In the genomic region with DNA sequence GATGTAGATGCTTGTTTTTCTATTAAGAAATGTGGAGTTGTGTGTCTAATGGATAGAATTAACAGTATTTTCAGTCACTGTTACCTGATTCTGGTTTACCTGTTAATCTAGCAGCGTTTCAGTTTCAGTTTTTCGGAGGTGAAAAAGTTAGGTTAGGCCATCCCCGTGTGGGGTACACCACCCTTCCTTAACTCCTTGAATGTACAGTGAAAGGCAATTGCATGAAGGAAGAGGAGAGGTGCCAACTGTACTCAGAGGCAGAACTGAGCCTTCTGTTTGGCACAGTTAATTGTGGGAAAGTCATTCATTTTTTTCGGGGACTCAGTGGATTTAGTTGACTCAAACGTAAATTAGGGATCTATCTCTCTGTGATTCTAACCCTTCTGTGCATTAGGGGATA, we compare ENCODE assay signal across 18 cellular contexts. TPM values are rescaled to one million over a fixed set of nuclear protein-coding genes. Genes with fewer than 3 reads are reported as not detected.
A peak's percentile ranks its signal among the peaks of the same experiment; 100 is the strongest.
DNase-seq lines count a peak whose midpoint lies in the region; ATAC-seq and TF ChIP-seq lines count a peak whose summit lies in the region.
"Had no signal": no experiment of that assay in that cellular context is flagged by ENCODE, and none has a peak within 500 bp of the region (broad histone marks: within the 10 kb centered on the region; RNA-seq: fewer than 3 reads in every experiment).

No MANE protein-coding gene starts in this region.

- H3K27me3 Mint-ChIP-seq in T-helper 17 cell, result no peaks in the 10 kb centered on the region
- H3K27me3 Mint-ChIP-seq: naive thymus-derived CD8-positive, alpha-beta T cell; progenitor cell of endocrine pancreas had no signal

- no peaks in the 10 kb centered on the region for H3K27me3 ChIP-seq in left ventricle myocardium inferior (ENCODE audit: low read depth)
- no peaks in the 10 kb centered on the region for H3K27me3 ChIP-seq in heart left ventricle
- no peaks in the 10 kb centered on the region for H3K27me3 ChIP-seq in testis

- 55 to 77% (median 63%) methylated on average over 5 of the region's 5 CpGs for whole genome bisulfite sequencing in heart left ventricle, 4 donors
- WGBS in testis, 2 donors, result 78 to 83% methylated on average over 5 of the region's 5 CpGs

- peak overlapping the region; percentile 41 for H3K4me3 Mint-ChIP-seq in T-helper 17 cell
- H3K4me3 Mint-ChIP-seq: activated naive CD4-positive, alpha-beta T cell treated with anti-CD3 and anti-CD28 coated beads for 36 hours; naive thymus-derived CD8-positive, alpha-beta T cell had no signal

- no peaks in the 10 kb centered on the region for H3K36me3 Mint-ChIP-seq in T-helper 17 cell (ENCODE audit: low read depth)

- no peak for DNase-seq in left ventricle myocardium inferior
- no peak for DNase-seq in heart left ventricle
- no peak for DNase-seq in T-helper 17 cell
- no peak for DNase-seq in mucosa of descending colon
- no peak for DNase-seq in testis
- no peak for DNase-seq in NCI-H128 (lab: John Stamatoyannopoulos, UW; ENCODE audit: unreplicated experiment)
- DNase-seq: activated naive CD4-positive, alpha-beta T cell treated with anti-CD3 and anti-CD28 coated beads for 36 hours; activated T-cell treated with anti-CD3 and anti-CD28 coated beads for 4 hours; naive thymus-derived CD8-positive, alpha-beta T cell; NCI-H1105; NCI-H2171; NCI-H774; trophoblast cell had no signal

- H3K9me3 ChIP-seq in left ventricle myocardium inferior (replicated peaks) (peaks cover 3% of the 10 kb centered on the region), heart left ventricle (peaks cover 0 to 4% (median 0%) of the 10 kb centered on the region in 12 donors), T-helper 17 cell (ENCODE audit: control insufficient read depth, low read length, poor library complexity, severe bottlenecking) (no peaks in the 10 kb centered on the region), mucosa of descending colon (no peaks in the 10 kb centered on the region), testis (no peaks in the 10 kb centered on the region)
- H3K9me3 ChIP-seq: HAP-1 had no signal

- TF ChIP-seq CTCF in left ventricle myocardium inferior (IDR thresholded peaks at IDR 0.05; ENCODE audit: borderline replicate concordance) (no peak), heart left ventricle (IDR thresholded peaks at IDR 0.05) (no peak), mucosa of descending colon (IDR thresholded peaks at IDR 0.05) (no peak), testis (IDR thresholded peaks at IDR 0.05) (no peak)

- H3K4me1 Mint-ChIP-seq in T-helper 17 cell, result peaks cover 20% of the 10 kb centered on the region

- no peak for ATAC-seq in heart left ventricle
- ATAC-seq in T-helper 17 cell, result no peak
- ATAC-seq in mucosa of descending colon, result peak; percentile 14
- ATAC-seq in HG02870 (IDR thresholded peaks at IDR 0.05; ENCODE audit: unreplicated experiment), result no peak
- ATAC-seq in GM19324 (IDR thresholded peaks at IDR 0.05; ENCODE audit: low FRiP score, unreplicated experiment), result no peak
- ATAC-seq: K562; naive thymus-derived CD8-positive, alpha-beta T cell had no signal

- H3K27ac ChIP-seq in left ventricle myocardium inferior (replicated peaks) (peak overlapping the region; percentile 60), heart left ventricle (peak overlapping the region in 4 of 12 donors; percentile 3 to 68 (median 51)), testis (no peak overlapping the region)

- peaks cover 47% of the 10 kb centered on the region for H3K4me1 ChIP-seq in left ventricle myocardium inferior
- H3K4me1 ChIP-seq in heart left ventricle, result peaks cover 0 to 41% (median 35%) of the 10 kb centered on the region in 12 donors
- H3K4me1 ChIP-seq in mucosa of descending colon (ENCODE audit: low read depth), result no peaks in the 10 kb centered on the region
- H3K4me1 ChIP-seq in testis, result peaks cover 9% of the 10 kb centered on the region

- intact Hi-C loops in left ventricle myocardium inferior (cut with micrococcal nuclease) (no loop called here), heart left ventricle (cut with DNase I) (loop anchor here in 8 of 10 donors (5.0 to 10.0 kb wide), 6 partner anchors 79 to 534 kb away; partner anchors contain the start of gene GLCCI1 (in 1 of the 8)), mucosa of descending colon (cut with DNase I, micrococcal nuclease) (loop anchor here (5.0 to 10.0 kb wide), 3 partner anchors 79 to 532 kb away; no protein-coding TSS in a partner anchor), testis (cut with DNase I; ENCODE audit: low total_unique reads) (no loop called here)

- H3K36me3 ChIP-seq in left ventricle myocardium inferior (no peaks in the 10 kb centered on the region), heart left ventricle (no peaks in the 10 kb centered on the region), mucosa of descending colon (ENCODE audit: low read depth) (no peaks in the 10 kb centered on the region), testis (ENCODE audit: low read depth, missing control alignments) (no peaks in the 10 kb centered on the region)
- H3K36me3 ChIP-seq: HAP-1 had no signal

- H3K4me3 ChIP-seq in left ventricle myocardium inferior (peak overlapping the region; percentile 11), heart left ventricle (no peak overlapping the region), mucosa of descending colon (no peak overlapping the region), testis (no peak overlapping the region)
- H3K4me3 ChIP-seq: HAP-1, K562 had no signal

- H3K27ac Mint-ChIP-seq in T-helper 17 cell, result peak overlapping the region; percentile 3
- H3K27ac Mint-ChIP-seq: activated naive CD4-positive, alpha-beta T cell treated with anti-CD3 and anti-CD28 coated beads for 36 hours; progenitor cell of endocrine pancreas had no signal

- TF ChIP-seq POLR2A in heart left ventricle (IDR thresholded peaks at IDR 0.05) (no peak), testis (IDR thresholded peaks at IDR 0.05) (no peak)

RNA-seq across cellular contexts. Expression of gene RPA3, which starts 35.6 kb away (rescaled TPM):
- 21.1 TPM for total RNA-seq in left ventricle myocardium inferior
- 10 to 100 TPM; 19.4 to 30.9 (median 27.0) TPM for total RNA-seq in heart left ventricle
- polyA plus RNA-seq in heart left ventricle, result 10 to 100 TPM; 21.1 to 21.4 TPM
- 10 to 100 TPM; 27.0 to 34.9 TPM for total RNA-seq in T-helper 17 cell
- total RNA-seq in mucosa of descending colon, result 10 to 100 TPM; 23.2 to 38.4 (median 28.7) TPM
- total RNA-seq in testis, result 10 to 100 TPM; 25.8 to 40.6 TPM
- 48.7 TPM for polyA plus RNA-seq in testis (ENCODE audit: insufficient read depth, low read depth, low replicate concordance)

RNA-seq across cellular contexts. Expression of gene UMAD1, which starts 42.3 kb away (rescaled TPM):
- 16.4 TPM for total RNA-seq in left ventricle myocardium inferior
- 10 to 100 TPM; 10.1 to 19.7 (median 15.6) TPM for total RNA-seq in heart left ventricle
- polyA plus RNA-seq in heart left ventricle, result 10 to 100 TPM in 1 of 2 donors, 1 to 10 TPM in 1; 3.5 to 12.0 TPM
- total RNA-seq in T-helper 17 cell, result 10 to 100 TPM; 10.9 to 15.0 TPM
- 10 to 100 TPM; 18.5 to 22.1 (median 18.6) TPM for total RNA-seq in mucosa of descending colon
- total RNA-seq in testis, result 10 to 100 TPM; 11.1 to 17.3 TPM
- polyA plus RNA-seq in testis (ENCODE audit: insufficient read depth, low read depth, low replicate concordance), result 12.6 TPM

Comparison
In these comparisons a context has a peak if more than half of its experiments do, and no peak if none do; other contexts are left out.
1. intact Hi-C loops: an anchor here in heart left ventricle (5.0 to 10.0 kb wide) and mucosa of descending colon (5.0 to 10.0 kb wide); none called in left ventricle myocardium inferior and testis.